Comparison of ENCODE assay signal across 1 cellular context in the genomic region with DNA sequence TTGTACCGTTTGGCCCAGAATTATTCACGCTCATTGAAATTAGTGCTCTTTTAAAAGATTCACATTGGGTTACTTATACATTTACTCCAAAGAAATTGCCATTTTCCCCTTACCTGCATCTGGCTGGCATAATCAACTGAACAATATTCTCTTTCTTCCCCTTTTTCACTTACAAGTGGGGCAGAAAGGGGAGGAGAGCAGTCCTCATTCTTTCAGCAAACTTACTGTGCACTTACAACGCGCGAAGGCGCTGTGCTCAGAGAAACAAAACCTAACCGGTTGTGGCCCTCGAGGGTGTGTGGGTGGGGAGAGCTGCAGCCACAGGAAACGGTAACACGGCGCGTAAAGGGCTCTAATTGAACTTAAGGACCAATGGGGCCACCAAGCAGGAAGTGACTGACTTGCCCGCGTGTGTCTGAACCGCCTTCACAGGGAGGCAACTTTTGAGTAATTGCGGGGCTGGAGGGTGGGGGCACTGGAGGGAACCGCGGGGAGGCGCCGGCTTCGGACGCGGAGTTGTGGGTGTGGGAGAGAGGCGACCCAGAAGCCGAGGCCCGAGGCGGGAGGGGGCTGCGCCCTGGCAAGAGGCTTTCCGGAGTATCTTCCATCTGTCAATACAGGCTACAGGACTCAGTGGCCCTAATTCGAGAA.
TF ChIP-seq lines count a peak whose summit lies in the region.

No MANE protein-coding gene starts in this region.

TF ChIP-seq in HepG2, 621 proteins besides CTCF, POLR2A, EP300 and RAD21 (continued from another document and continues in another):
- TF ChIP-seq, protein P1, sequence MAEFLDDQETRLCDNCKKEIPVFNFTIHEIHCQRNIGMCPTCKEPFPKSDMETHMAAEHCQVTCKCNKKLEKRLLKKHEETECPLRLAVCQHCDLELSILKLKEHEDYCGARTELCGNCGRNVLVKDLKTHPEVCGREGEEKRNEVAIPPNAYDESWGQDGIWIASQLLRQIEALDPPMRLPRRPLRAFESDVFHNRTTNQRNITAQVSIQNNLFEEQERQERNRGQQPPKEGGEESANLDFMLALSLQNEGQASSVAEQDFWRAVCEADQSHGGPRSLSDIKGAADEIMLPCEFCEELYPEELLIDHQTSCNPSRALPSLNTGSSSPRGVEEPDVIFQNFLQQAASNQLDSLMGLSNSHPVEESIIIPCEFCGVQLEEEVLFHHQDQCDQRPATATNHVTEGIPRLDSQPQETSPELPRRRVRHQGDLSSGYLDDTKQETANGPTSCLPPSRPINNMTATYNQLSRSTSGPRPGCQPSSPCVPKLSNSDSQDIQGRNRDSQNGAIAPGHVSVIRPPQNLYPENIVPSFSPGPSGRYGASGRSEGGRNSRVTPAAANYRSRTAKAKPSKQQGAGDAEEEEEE (CRISPR knock-in tag; IDR thresholded peaks at IDR 0.05; ENCODE audit: borderline replicate concordance): no peak
- TF ChIP-seq BRCA1 (CRISPR knock-in tag; IDR thresholded peaks at IDR 0.05): no peak
- peak; percentile 58; the same call in 1 of the 2 replicates for TF ChIP-seq ZNF788 (CRISPR knock-in tag; IDR thresholded peaks at IDR 0.05; ENCODE audit: borderline replicate concordance)
- no peak for TF ChIP-seq MED8 (CRISPR knock-in tag; IDR thresholded peaks at IDR 0.05; ENCODE audit: insufficient replicate concordance)
- 0 out of 2 replicates have a peak, but pooled peaks have one; percentile 26 for TF ChIP-seq ZNF12 (CRISPR knock-in tag; IDR thresholded peaks at IDR 0.05)
- no peak for TF ChIP-seq GFI1 (CRISPR knock-in tag; IDR thresholded peaks at IDR 0.05; ENCODE audit: borderline replicate concordance)
- TF ChIP-seq SETDB1 (CRISPR knock-in tag; IDR thresholded peaks at IDR 0.05; ENCODE audit: borderline replicate concordance): no peak
- TF ChIP-seq PRPF4 (IDR thresholded peaks at IDR 0.05; ENCODE audit: low read depth, low read length, poor library complexity, severe bottlenecking): no peak
- TF ChIP-seq, protein P2, sequence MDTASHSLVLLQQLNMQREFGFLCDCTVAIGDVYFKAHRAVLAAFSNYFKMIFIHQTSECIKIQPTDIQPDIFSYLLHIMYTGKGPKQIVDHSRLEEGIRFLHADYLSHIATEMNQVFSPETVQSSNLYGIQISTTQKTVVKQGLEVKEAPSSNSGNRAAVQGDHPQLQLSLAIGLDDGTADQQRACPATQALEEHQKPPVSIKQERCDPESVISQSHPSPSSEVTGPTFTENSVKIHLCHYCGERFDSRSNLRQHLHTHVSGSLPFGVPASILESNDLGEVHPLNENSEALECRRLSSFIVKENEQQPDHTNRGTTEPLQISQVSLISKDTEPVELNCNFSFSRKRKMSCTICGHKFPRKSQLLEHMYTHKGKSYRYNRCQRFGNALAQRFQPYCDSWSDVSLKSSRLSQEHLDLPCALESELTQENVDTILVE (CRISPR knock-in tag; IDR thresholded peaks at IDR 0.05): peak; percentile 34; the same call in 1 of the 2 replicates
- TF ChIP-seq, protein P3, sequence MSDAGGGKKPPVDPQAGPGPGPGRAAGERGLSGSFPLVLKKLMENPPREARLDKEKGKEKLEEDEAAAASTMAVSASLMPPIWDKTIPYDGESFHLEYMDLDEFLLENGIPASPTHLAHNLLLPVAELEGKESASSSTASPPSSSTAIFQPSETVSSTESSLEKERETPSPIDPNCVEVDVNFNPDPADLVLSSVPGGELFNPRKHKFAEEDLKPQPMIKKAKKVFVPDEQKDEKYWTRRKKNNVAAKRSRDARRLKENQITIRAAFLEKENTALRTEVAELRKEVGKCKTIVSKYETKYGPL (CRISPR knock-in tag; IDR thresholded peaks at IDR 0.05): no peak
- TF ChIP-seq DMAP1 (CRISPR knock-in tag; IDR thresholded peaks at IDR 0.05): no peak
- TF ChIP-seq RFXAP (CRISPR knock-in tag; IDR thresholded peaks at IDR 0.05; ENCODE audit: borderline replicate concordance): no peak
- TF ChIP-seq HMGA1 (CRISPR knock-in tag; conservative IDR thresholded peaks at IDR 0.05): no peak
- TF ChIP-seq, protein P4, sequence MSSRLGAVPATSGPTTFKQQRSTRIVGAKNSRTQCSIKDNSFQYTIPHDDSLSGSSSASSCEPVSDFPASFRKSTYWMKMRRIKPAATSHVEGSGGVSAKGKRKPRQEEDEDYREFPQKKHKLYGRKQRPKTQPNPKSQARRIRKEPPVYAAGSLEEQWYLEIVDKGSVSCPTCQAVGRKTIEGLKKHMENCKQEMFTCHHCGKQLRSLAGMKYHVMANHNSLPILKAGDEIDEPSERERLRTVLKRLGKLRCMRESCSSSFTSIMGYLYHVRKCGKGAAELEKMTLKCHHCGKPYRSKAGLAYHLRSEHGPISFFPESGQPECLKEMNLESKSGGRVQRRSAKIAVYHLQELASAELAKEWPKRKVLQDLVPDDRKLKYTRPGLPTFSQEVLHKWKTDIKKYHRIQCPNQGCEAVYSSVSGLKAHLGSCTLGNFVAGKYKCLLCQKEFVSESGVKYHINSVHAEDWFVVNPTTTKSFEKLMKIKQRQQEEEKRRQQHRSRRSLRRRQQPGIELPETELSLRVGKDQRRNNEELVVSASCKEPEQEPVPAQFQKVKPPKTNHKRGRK (CRISPR knock-in tag; IDR thresholded peaks at IDR 0.05): no peak
- 0 out of 4 replicates have a peak, but pooled peaks of 1 of the 2 experiments have one; percentile 3 for TF ChIP-seq NR2F1 (CRISPR knock-in tag; IDR thresholded peaks at IDR 0.05)
- peak; percentile 54 for TF ChIP-seq NFYB (CRISPR knock-in tag; IDR thresholded peaks at IDR 0.05)
- TF ChIP-seq AKAP8 (CRISPR knock-in tag; IDR thresholded peaks at IDR 0.05): no peak
- TF ChIP-seq, protein P5, sequence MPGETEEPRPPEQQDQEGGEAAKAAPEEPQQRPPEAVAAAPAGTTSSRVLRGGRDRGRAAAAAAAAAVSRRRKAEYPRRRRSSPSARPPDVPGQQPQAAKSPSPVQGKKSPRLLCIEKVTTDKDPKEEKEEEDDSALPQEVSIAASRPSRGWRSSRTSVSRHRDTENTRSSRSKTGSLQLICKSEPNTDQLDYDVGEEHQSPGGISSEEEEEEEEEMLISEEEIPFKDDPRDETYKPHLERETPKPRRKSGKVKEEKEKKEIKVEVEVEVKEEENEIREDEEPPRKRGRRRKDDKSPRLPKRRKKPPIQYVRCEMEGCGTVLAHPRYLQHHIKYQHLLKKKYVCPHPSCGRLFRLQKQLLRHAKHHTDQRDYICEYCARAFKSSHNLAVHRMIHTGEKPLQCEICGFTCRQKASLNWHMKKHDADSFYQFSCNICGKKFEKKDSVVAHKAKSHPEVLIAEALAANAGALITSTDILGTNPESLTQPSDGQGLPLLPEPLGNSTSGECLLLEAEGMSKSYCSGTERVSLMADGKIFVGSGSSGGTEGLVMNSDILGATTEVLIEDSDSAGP (CRISPR knock-in tag; IDR thresholded peaks at IDR 0.05; ENCODE audit: borderline replicate concordance): no peak; the same call in 1 of the 2 replicates
- no peak for TF ChIP-seq GPN1 (CRISPR knock-in tag; IDR thresholded peaks at IDR 0.05; ENCODE audit: borderline replicate concordance)
- no peak for TF ChIP-seq SNRNP70 (IDR thresholded peaks at IDR 0.05; ENCODE audit: low read depth, low read length)
- TF ChIP-seq ZSCAN29 (CRISPR knock-in tag; conservative IDR thresholded peaks at IDR 0.05): 0 out of 2 replicates have a peak, but pooled peaks have one; percentile 9
- TF ChIP-seq, protein P6, sequence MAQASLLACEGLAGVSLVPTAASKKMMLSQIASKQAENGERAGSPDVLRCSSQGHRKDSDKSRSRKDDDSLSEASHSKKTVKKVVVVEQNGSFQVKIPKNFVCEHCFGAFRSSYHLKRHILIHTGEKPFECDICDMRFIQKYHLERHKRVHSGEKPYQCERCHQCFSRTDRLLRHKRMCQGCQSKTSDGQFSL (CRISPR knock-in tag; IDR thresholded peaks at IDR 0.05): peak; percentile 24; the same call in 1 of the 2 replicates
- no peak for TF ChIP-seq JARID2 (CRISPR knock-in tag; IDR thresholded peaks at IDR 0.05; ENCODE audit: insufficient replicate concordance)
- TF ChIP-seq KLF12 (CRISPR knock-in tag; IDR thresholded peaks at IDR 0.05; ENCODE audit: borderline replicate concordance): no peak
- no peak for TF ChIP-seq DPF2 (CRISPR knock-in tag; IDR thresholded peaks at IDR 0.05; ENCODE audit: borderline replicate concordance, low read depth)
- TF ChIP-seq PHF5A (CRISPR knock-in tag; IDR thresholded peaks at IDR 0.05; ENCODE audit: low read depth, unreplicated experiment): peak; percentile 20
- TF ChIP-seq SP2 (CRISPR knock-in tag; IDR thresholded peaks at IDR 0.05): no peak
- TF ChIP-seq ZNF180 (CRISPR knock-in tag; IDR thresholded peaks at IDR 0.05; ENCODE audit: borderline replicate concordance, low read depth): no peak
- TF ChIP-seq, protein P7, sequence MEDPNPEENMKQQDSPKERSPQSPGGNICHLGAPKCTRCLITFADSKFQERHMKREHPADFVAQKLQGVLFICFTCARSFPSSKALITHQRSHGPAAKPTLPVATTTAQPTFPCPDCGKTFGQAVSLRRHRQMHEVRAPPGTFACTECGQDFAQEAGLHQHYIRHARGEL (CRISPR knock-in tag; IDR thresholded peaks at IDR 0.05): no peak
- TF ChIP-seq POLR2G (IDR thresholded peaks at IDR 0.05; ENCODE audit: low read depth, low read length): peak; percentile 56; the same call in 1 of the 2 replicates
- TF ChIP-seq ZNF530 (CRISPR knock-in tag; IDR thresholded peaks at IDR 0.05; ENCODE audit: low read depth): no peak
- 0 out of 2 replicates have a peak, but pooled peaks have one; percentile 4 for TF ChIP-seq HNF4A (CRISPR knock-in tag; IDR thresholded peaks at IDR 0.05)
- TF ChIP-seq IRF2 (CRISPR knock-in tag; IDR thresholded peaks at IDR 0.05): no peak
- TF ChIP-seq ZNF570 (CRISPR knock-in tag; IDR thresholded peaks at IDR 0.05; ENCODE audit: borderline replicate concordance): no peak
- TF ChIP-seq PAWR (CRISPR knock-in tag; IDR thresholded peaks at IDR 0.05; ENCODE audit: borderline replicate concordance): no peak
- TF ChIP-seq ISL2 (CRISPR knock-in tag; IDR thresholded peaks at IDR 0.05): no peak
- TF ChIP-seq SOX5 (CRISPR knock-in tag; IDR thresholded peaks at IDR 0.05; ENCODE audit: borderline replicate concordance): no peak
- TF ChIP-seq, protein P8, sequence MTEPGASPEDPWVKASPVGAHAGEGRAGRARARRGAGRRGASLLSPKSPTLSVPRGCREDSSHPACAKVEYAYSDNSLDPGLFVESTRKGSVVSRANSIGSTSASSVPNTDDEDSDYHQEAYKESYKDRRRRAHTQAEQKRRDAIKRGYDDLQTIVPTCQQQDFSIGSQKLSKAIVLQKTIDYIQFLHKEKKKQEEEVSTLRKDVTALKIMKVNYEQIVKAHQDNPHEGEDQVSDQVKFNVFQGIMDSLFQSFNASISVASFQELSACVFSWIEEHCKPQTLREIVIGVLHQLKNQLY (CRISPR knock-in tag; IDR thresholded peaks at IDR 0.05): no peak
- peak; percentile 33; the same call in 1 of the 2 replicates for TF ChIP-seq SMAD9 (CRISPR knock-in tag; IDR thresholded peaks at IDR 0.05)
- TF ChIP-seq YEATS4 (CRISPR knock-in tag; IDR thresholded peaks at IDR 0.05; ENCODE audit: borderline replicate concordance): no peak; the same call in 1 of the 2 replicates
- TF ChIP-seq, protein P9, sequence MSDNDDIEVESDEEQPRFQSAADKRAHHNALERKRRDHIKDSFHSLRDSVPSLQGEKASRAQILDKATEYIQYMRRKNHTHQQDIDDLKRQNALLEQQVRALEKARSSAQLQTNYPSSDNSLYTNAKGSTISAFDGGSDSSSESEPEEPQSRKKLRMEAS (IDR thresholded peaks at IDR 0.05): peak; percentile 82
- TF ChIP-seq, protein P10, sequence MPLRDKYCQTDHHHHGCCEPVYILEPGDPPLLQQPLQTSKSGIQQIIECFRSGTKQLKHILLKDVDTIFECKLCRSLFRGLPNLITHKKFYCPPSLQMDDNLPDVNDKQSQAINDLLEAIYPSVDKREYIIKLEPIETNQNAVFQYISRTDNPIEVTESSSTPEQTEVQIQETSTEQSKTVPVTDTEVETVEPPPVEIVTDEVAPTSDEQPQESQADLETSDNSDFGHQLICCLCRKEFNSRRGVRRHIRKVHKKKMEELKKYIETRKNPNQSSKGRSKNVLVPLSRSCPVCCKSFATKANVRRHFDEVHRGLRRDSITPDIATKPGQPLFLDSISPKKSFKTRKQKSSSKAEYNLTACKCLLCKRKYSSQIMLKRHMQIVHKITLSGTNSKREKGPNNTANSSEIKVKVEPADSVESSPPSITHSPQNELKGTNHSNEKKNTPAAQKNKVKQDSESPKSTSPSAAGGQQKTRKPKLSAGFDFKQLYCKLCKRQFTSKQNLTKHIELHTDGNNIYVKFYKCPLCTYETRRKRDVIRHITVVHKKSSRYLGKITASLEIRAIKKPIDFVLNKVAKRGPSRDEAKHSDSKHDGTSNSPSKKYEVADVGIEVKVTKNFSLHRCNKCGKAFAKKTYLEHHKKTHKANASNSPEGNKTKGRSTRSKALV (CRISPR knock-in tag; IDR thresholded peaks at IDR 0.05): no peak
- no peak for TF ChIP-seq RELA (CRISPR knock-in tag; IDR thresholded peaks at IDR 0.05)
- TF ChIP-seq NCOA2 (CRISPR knock-in tag; IDR thresholded peaks at IDR 0.05): no peak
- no peak for TF ChIP-seq ZNF615 (CRISPR knock-in tag; IDR thresholded peaks at IDR 0.05; ENCODE audit: borderline replicate concordance)
- no peak for TF ChIP-seq RBM22 (optimal IDR thresholded peaks at IDR 0.05; ENCODE audit: low read length)
- TF ChIP-seq ZNF546 (CRISPR knock-in tag; conservative IDR thresholded peaks at IDR 0.05): peak; percentile 63; the same call in 1 of the 2 replicates
- no peak for TF ChIP-seq ZNF496 (CRISPR knock-in tag; IDR thresholded peaks at IDR 0.05; ENCODE audit: insufficient replicate concordance)
- TF ChIP-seq ZNF543 (CRISPR knock-in tag; IDR thresholded peaks at IDR 0.05): 0 out of 2 replicates have a peak, but pooled peaks have one; percentile 7
- TF ChIP-seq, protein P11, sequence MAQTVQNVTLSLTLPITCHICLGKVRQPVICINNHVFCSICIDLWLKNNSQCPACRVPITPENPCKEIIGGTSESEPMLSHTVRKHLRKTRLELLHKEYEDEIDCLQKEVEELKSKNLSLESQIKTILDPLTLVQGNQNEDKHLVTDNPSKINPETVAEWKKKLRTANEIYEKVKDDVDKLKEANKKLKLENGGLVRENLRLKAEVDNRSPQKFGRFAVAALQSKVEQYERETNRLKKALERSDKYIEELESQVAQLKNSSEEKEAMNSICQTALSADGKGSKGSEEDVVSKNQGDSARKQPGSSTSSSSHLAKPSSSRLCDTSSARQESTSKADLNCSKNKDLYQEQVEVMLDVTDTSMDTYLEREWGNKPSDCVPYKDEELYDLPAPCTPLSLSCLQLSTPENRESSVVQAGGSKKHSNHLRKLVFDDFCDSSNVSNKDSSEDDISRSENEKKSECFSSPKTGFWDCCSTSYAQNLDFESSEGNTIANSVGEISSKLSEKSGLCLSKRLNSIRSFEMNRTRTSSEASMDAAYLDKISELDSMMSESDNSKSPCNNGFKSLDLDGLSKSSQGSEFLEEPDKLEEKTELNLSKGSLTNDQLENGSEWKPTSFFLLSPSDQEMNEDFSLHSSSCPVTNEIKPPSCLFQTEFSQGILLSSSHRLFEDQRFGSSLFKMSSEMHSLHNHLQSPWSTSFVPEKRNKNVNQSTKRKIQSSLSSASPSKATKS (CRISPR knock-in tag; IDR thresholded peaks at IDR 0.05): no peak
- TF ChIP-seq ZNF558 (CRISPR knock-in tag; IDR thresholded peaks at IDR 0.05; ENCODE audit: borderline replicate concordance): no peak
- TF ChIP-seq DNMT3B (CRISPR knock-in tag; conservative IDR thresholded peaks at IDR 0.05): no peak
- TF ChIP-seq, protein P12, sequence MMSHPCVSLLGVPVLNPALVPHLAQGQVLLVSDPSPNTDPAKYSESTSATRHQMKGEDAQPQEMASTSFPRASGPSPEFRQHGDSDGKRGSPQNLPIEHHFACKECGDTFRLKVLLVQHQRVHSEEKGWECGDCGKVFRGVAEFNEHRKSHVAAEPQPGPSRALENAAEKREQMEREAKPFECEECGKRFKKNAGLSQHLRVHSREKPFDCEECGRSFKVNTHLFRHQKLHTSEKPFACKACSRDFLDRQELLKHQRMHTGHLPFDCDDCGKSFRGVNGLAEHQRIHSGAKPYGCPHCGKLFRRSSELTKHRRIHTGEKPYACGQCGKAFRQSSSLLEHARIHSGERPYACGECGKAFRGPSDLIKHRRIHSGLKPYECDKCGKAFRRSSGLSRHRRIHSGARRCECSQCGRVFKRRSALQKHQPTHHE (CRISPR knock-in tag; IDR thresholded peaks at IDR 0.05; ENCODE audit: borderline replicate concordance): no peak; the same call in 1 of the 2 replicates
